Comparison of ENCODE assay signal across 3 cellular contexts in the genomic region with DNA sequence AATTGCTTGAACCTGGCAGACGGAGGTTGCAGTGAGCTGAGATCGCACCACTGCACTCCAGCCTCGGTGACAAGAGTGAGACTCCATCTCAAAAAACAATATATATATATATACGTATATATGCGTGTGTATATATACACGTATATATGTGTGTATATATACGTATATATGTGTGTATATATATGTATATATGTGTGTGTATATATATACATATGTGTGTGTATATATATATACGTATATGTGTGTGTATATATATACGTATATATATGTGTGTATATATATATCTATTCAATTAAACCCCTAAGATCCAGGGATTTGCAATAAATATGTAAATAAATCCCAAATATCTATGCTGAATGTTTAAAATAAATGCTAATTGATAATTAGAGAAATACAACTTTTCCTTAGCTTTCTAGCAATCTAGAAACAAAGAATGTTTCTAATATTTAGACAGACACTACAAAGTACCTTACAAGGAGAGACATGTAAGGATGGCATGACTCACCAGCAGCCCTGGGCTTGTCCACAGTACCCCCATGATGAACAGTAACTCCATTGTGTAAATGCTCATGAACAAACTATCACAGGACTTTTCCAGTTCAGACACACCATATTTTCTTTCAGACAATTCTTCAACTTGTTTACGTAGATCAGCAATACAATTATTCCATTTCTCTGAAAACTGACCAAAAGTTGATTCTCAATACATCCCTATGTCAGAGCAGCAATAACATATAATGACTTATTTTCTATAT. TPM values are rescaled to one million over a fixed set of nuclear protein-coding genes. Genes with fewer than 3 reads are reported as not detected.
"Had no signal": no experiment of that assay in that cellular context is flagged by ENCODE, and none has a peak within 500 bp of the region (broad histone marks: within the 10 kb centered on the region; RNA-seq: fewer than 3 reads in every experiment).

No MANE protein-coding gene starts in this region.

RNA-seq across cellular contexts. Expression of a gene that starts 39.1 kb away (rescaled TPM):
- total RNA-seq: activated CD8-positive, alpha-beta memory T cell treated with anti-CD3 and anti-CD28 coated beads for 36 hours; naive thymus-derived CD8-positive, alpha-beta T cell; T-helper 2 cell treated with Interferon-gamma antibody and Interleukin-4, amounts not matched to agents 100 ng/mL and 5 ng/mL, for 36 hours had no signal
- polyA plus RNA-seq: naive thymus-derived CD8-positive, alpha-beta T cell had no signal
